In the genomic region with DNA sequence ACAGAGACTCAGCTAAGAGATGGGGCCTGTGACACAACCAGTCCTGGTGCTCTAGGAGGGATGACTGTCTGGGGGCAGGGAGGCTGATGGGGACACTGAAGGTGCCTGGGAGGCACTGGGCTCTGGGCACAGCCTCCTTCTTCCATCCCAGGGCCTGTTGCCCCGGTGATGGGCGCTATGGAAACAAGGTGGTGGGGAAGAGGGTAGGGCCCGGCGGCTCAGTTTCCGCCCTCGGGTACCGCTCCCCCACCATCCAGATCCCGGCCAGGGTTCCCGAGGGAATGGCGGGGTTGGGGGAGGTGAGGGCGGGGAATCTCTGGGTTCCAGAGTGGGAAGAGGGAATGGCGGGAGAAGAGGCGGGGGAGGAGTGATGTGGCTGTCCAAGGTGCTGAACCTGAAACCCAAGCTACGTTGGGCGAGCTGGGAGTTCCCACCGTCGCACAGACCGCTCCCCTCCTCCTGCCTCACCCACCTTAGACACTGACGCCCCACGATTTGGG, we compare ENCODE assay signal across 8 cellular contexts. TPM values are rescaled to one million over a fixed set of nuclear protein-coding genes. Genes with fewer than 3 reads are reported as not detected.
DNase-seq lines count a peak whose midpoint lies in the region; ATAC-seq, FAIRE-seq and TF ChIP-seq lines count a peak whose summit lies in the region.
"Had no signal": no experiment of that assay in that cellular context is flagged by ENCODE, and none has a peak within 500 bp of the region (broad histone marks: within the 10 kb centered on the region; RNA-seq: fewer than 3 reads in every experiment).

No MANE protein-coding gene starts in this region.

- TF ChIP-seq CTCF in right lobe of liver (IDR thresholded peaks at IDR 0.05) = no peak
- TF ChIP-seq CTCF in vagina (IDR thresholded peaks at IDR 0.05) = no peak

- H3K4me1 ChIP-seq in right lobe of liver (peaks cover 0 to 16% (median 0%) of the 10 kb centered on the region in 4 donors), vagina (peaks cover 23% of the 10 kb centered on the region)

- 16% methylated on average over 11 of the region's 20 CpGs for WGBS in right lobe of liver (ENCODE audit: insufficient coverage, low coverage, low lambda C conversion rate, missing lambda C conversion rate)

- no peak overlapping the region for H3K4me3 ChIP-seq in right lobe of liver
- H3K4me3 ChIP-seq in vagina = no peak overlapping the region

- no peak for TF ChIP-seq POLR2A in GM12892 (IDR thresholded peaks at IDR 0.05; ENCODE audit: low read depth, low read length)
- TF ChIP-seq POLR2A in right lobe of liver (IDR thresholded peaks at IDR 0.05) = no peak
- no peak for TF ChIP-seq POLR2A in vagina (IDR thresholded peaks at IDR 0.05)

- FAIRE-seq in GM12892 (lab: Jason Lieb, UNC) = peak; percentile 70

- DNase-seq in GM12892 (ENCODE audit: insufficient read length) (no peak), NCI-H1436 treated with DMSO at 0.1 percent for 48 hours (lab: John Stamatoyannopoulos, UW) (peak; percentile 12), amniotic epithelial cell (ENCODE audit: low read depth) (peak; percentile 31), right lobe of liver (no peak), vagina (ENCODE audit: extremely low spot score in 2 of 2) (no peak), SHP77 (lab: John Stamatoyannopoulos, UW) (no peak)

- H3K36me3 ChIP-seq in right lobe of liver (no peaks in the 10 kb centered on the region), vagina (no peaks in the 10 kb centered on the region)

- intact Hi-C loops in right lobe of liver (cut with DNase I) = loop anchor here in 1 of 2 donors (10.0 kb wide), 1 partner anchor 55 kb away; the partner anchor contains the start of genes HSPB9 and KAT2A
- intact Hi-C loops in vagina (cut with DNase I) = loop anchor here (5.0 kb wide), 1 partner anchor 1713 kb away; no protein-coding TSS in a partner anchor

- ATAC-seq in right lobe of liver (peak in 3 of 4 donors; percentile 3 to 13 (median 7)), GM18520 (IDR thresholded peaks at IDR 0.05; ENCODE audit: unreplicated experiment) (no peak)

- H3K27me3 ChIP-seq in right lobe of liver (peaks cover 0 to 7% of the 10 kb centered on the region in 2 donors), vagina (peaks cover 8% of the 10 kb centered on the region)

- H3K9me3 ChIP-seq in right lobe of liver = no peaks in the 10 kb centered on the region
- no peaks in the 10 kb centered on the region for H3K9me3 ChIP-seq in vagina

- no peak overlapping the region for H3K27ac ChIP-seq in right lobe of liver
- H3K27ac ChIP-seq in vagina = no peak overlapping the region

RNA-seq across cellular contexts. Expression of gene KCNH4, which starts 1.0 kb away (rescaled TPM):
- polyA plus RNA-seq in GM12892 (2012; ENCODE audit: missing spikeins) = 0.59 TPM
- total RNA-seq in right lobe of liver (under 1 TPM in 1 of 6 experiments, not detected in 5; 0.11 TPM), vagina (not detected)

RNA-seq across cellular contexts. Expression of gene HCRT, which starts 5.3 kb away (rescaled TPM):
- polyA plus RNA-seq in GM12892 (2012; ENCODE audit: missing spikeins) = not detected
- total RNA-seq in right lobe of liver (not detected), vagina (not detected)
- total RNA-seq: subcutaneous adipose tissue had no signal

RNA-seq across cellular contexts. Expression of gene GHDC, which starts 14.3 kb away (rescaled TPM):
- polyA plus RNA-seq in GM12892 (2012; ENCODE audit: missing spikeins) = 9.5 TPM
- total RNA-seq in right lobe of liver (10 to 100 TPM in 5 of 6 experiments, 1 to 10 TPM in 1; 8.8 to 23.9 (median 12.8) TPM), vagina (35.1 TPM)

RNA-seq across cellular contexts. Expression of gene RAB5C, which starts 25.2 kb away (rescaled TPM):
- 34.2 TPM for polyA plus RNA-seq in GM12892 (2012; ENCODE audit: missing spikeins)
- total RNA-seq in right lobe of liver (100 to 1,000 TPM in 1 of 6 experiments, 10 to 100 TPM in 5; 54.0 to 108 (median 65.3) TPM), vagina (111 TPM)

RNA-seq across cellular contexts. Expression of gene HSPB9, which starts 57.4 kb away (rescaled TPM):
- polyA plus RNA-seq in GM12892 (2012; ENCODE audit: missing spikeins) = not detected
- total RNA-seq in right lobe of liver (1 to 10 TPM in 2 of 6 experiments, under 1 TPM in 4; 0.38 to 1.6 (median 0.85) TPM), vagina (1.2 TPM)
- total RNA-seq: subcutaneous adipose tissue had no signal

Comparison
In these comparisons a context has a peak if more than half of its experiments do, and no peak if none do; other contexts are left out.
1. DNase-seq: peak in NCI-H1436 treated with DMSO at 0.1 percent for 48 hours (single experiment) and amniotic epithelial cell (single experiment); none in GM12892 (single experiment), right lobe of liver (0 of 3), vagina (0 of 2) and SHP77 (0 of 2).